ENCODE assay signal across 22 cellular contexts in the genomic region with DNA sequence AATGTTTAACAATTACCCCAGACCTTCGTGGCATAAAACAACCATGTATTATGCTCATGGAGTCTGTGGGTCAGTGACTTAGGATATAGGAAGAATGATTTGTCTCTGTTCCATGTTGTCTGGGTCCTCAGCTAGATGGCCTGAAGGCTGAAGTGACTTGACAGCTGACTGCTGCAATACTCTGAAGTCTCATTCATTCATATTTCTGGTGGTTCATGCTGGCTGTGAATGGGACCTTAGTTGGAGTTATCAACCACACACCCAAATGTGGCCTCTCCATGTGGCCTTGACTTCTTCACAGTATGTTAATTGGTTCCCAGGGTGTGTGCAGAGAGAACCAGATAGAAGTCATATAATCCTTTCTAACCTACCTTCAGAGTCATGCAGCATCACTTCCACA.
DNase-seq lines count a peak whose midpoint lies in the region; ATAC-seq lines count a peak whose summit lies in the region.
"Had no signal": no experiment of that assay in that cellular context is flagged by ENCODE, and none has a peak within 500 bp of the region (broad histone marks: within the 10 kb centered on the region; RNA-seq: fewer than 3 reads in every experiment).

No MANE protein-coding gene starts in this region.

- peaks cover 12% of the 10 kb centered on the region for H3K4me1 Mint-ChIP-seq in activated T-cell treated with anti-CD3 and anti-CD28 coated beads, Interleukin-2, amount 50 U/mL, for 72 hours (ENCODE audit: low read depth)
- H3K4me1 Mint-ChIP-seq in effector memory CD8-positive, alpha-beta T cell (ENCODE audit: low read depth in 2 of 2), result no peaks in the 10 kb centered on the region
- H3K4me1 Mint-ChIP-seq: B cell had no signal

- H3K27ac Mint-ChIP-seq in activated T-cell treated with anti-CD3 and anti-CD28 coated beads, Interleukin-2, amount 50 U/mL, for 72 hours, result peak overlapping the region; percentile 12
- H3K27ac Mint-ChIP-seq in effector memory CD8-positive, alpha-beta T cell, result no peak overlapping the region
- H3K27ac Mint-ChIP-seq: B cell; CD4-positive, alpha-beta T cell; CD8-positive, alpha-beta T cell had no signal

- no peaks in the 10 kb centered on the region for H3K36me3 Mint-ChIP-seq in activated T-cell treated with anti-CD3 and anti-CD28 coated beads, Interleukin-2, amount 50 U/mL, for 72 hours (ENCODE audit: insufficient read depth in 2 of 2)
- H3K36me3 Mint-ChIP-seq in effector memory CD8-positive, alpha-beta T cell (ENCODE audit: insufficient read depth), result no peaks in the 10 kb centered on the region
- H3K36me3 Mint-ChIP-seq: CD8-positive, alpha-beta T cell had no signal

- peaks cover 12% of the 10 kb centered on the region for H3K27me3 Mint-ChIP-seq in activated T-cell treated with anti-CD3 and anti-CD28 coated beads, Interleukin-2, amount 50 U/mL, for 72 hours (ENCODE audit: low read depth)
- peaks cover 0 to 5% of the 10 kb centered on the region in 2 donors for H3K27me3 Mint-ChIP-seq in effector memory CD8-positive, alpha-beta T cell

- in situ Hi-C loops in SK-MEL-5 (cut with HindIII; ENCODE audit: low pct_unique_long_range_greater_than_20kb, low sequenced_read_pairs), result no loop called here

- peaks cover 0 to 5% of the 10 kb centered on the region in 2 donors for H3K9me3 Mint-ChIP-seq in activated T-cell treated with anti-CD3 and anti-CD28 coated beads, Interleukin-2, amount 50 U/mL, for 72 hours
- no peaks in the 10 kb centered on the region for H3K9me3 Mint-ChIP-seq in effector memory CD8-positive, alpha-beta T cell
- H3K9me3 Mint-ChIP-seq: CD4-positive, alpha-beta T cell; CD8-positive, alpha-beta T cell had no signal

- DNase-seq in activated T-cell treated with anti-CD3 and anti-CD28 coated beads, Interleukin-2, amount 50 U/mL, for 72 hours, result no peak
- no peak for DNase-seq in activated T-cell treated with anti-CD3 and anti-CD28 coated beads, Interleukin-2, amount 50 U/mL, for 48 hours
- DNase-seq in SK-MEL-5 (ENCODE audit: low read depth, low spot score) (peak; percentile 36), myocyte (ENCODE audit: low read depth) (peak; percentile 62), amygdala (lab: John Stamatoyannopoulos, UW) (no peak)
- DNase-seq in effector memory CD8-positive, alpha-beta T cell, result no peak
- DNase-seq: AML-193; Caco-2; Calu3; CD4-positive, alpha-beta T cell; CD8-positive, alpha-beta T cell; DMS 273 treated with DMSO at 0.1 percent for 48 hours; DMS153; DMS53; DMS79; DND-41; EL; GDM1 had no signal

- no peak for ATAC-seq in activated T-cell treated with anti-CD3 and anti-CD28 coated beads, Interleukin-2, amount 50 U/mL, for 72 hours (replicated peaks in 1 of 2)
- ATAC-seq in HG03432 (IDR thresholded peaks at IDR 0.05; ENCODE audit: unreplicated experiment), result no peak
- ATAC-seq in effector memory CD8-positive, alpha-beta T cell (replicated peaks), result no peak
- ATAC-seq: A549; CD8-positive, alpha-beta T cell; GM12878 had no signal

- H3K4me3 Mint-ChIP-seq in activated T-cell treated with anti-CD3 and anti-CD28 coated beads, Interleukin-2, amount 50 U/mL, for 72 hours, result no peak overlapping the region
- no peak overlapping the region for H3K4me3 Mint-ChIP-seq in effector memory CD8-positive, alpha-beta T cell
- H3K4me3 Mint-ChIP-seq: B cell; CD4-positive, alpha-beta T cell; CD8-positive, alpha-beta T cell had no signal

Comparison
In these comparisons a context has a peak if more than half of its experiments do, and no peak if none do; other contexts are left out.
1. DNase-seq: peak in SK-MEL-5 (single experiment) and myocyte (single experiment); none in activated T-cell treated with anti-CD3 and anti-CD28 coated beads, Interleukin-2, amount 50 U/mL, for 72 hours (0 of 2), activated T-cell treated with anti-CD3 and anti-CD28 coated beads, Interleukin-2, amount 50 U/mL, for 48 hours (0 of 2), effector memory CD8-positive, alpha-beta T cell (0 of 3) and amygdala (0 of 56).